In genomic region chr12:101671157-101671791, GRCh38 we compare ENCODE assay signal across 8 cellular contexts. TPM values are rescaled to one million over a fixed set of nuclear protein-coding genes. Genes with fewer than 3 reads are reported as not detected.
DNase-seq lines count a peak whose midpoint lies in the region; ATAC-seq and FAIRE-seq lines count a peak whose summit lies in the region.

No MANE protein-coding gene starts in this region.

- no peaks in the 10 kb centered on the region for H3K9me3 ChIP-seq in GM23248 (ENCODE audit: low read depth)

- DNase-seq in OCI-M1 (lab: John Stamatoyannopoulos, UW) (peak; percentile 72), germinal center (ENCODE audit: low spot score) (peak; percentile 46), GM23248 (no peak), frontal cortex (ENCODE audit: low spot score in 2 of 2) (no peak), NCI-H2196 treated with DMSO at 0.1 percent for 48 hours (lab: John Stamatoyannopoulos, UW; ENCODE audit: unreplicated experiment) (no peak)
- no peak for DNase-seq in effector CD4-positive, alpha-beta T cell

- H3K9ac ChIP-seq in GM23248: no peak overlapping the region

- no peak overlapping the region for H3K4me2 ChIP-seq in GM23248 (ENCODE audit: unreplicated experiment)

- 58 to 63% methylated on average over 6 of the region's 6 CpGs for WGBS in GM23248 (ENCODE audit: low coverage in 1 of 2, low lambda C conversion rate in 2 of 2, missing lambda C conversion rate in 2 of 2), 2 experiments

- ATAC-seq in GM18909 (IDR thresholded peaks at IDR 0.05; ENCODE audit: poor library complexity, unreplicated experiment) (peak; percentile 84), HG02798 (IDR thresholded peaks at IDR 0.05; ENCODE audit: poor library complexity, unreplicated experiment) (peak; percentile 66)

- no peaks in the 10 kb centered on the region for H3K36me3 ChIP-seq in GM23248 (ENCODE audit: low read depth)

- no peaks in the 10 kb centered on the region for H3K79me2 ChIP-seq in GM23248 (ENCODE audit: insufficient read depth)

- no peaks in the 10 kb centered on the region for H3K4me1 ChIP-seq in GM23248 (ENCODE audit: insufficient read depth)

- H3K27me3 ChIP-seq in GM23248 (replicated peaks; ENCODE audit: insufficient read depth): no peaks in the 10 kb centered on the region

- no peak for FAIRE-seq in frontal cortex (lab: Jason Lieb, UNC)

- no peaks in the 10 kb centered on the region for H3K9me2 ChIP-seq in GM23248 (ENCODE audit: insufficient read depth)

- H3F3A ChIP-seq in GM23248 (ENCODE audit: insufficient read depth): no peaks in the 10 kb centered on the region

- no peak overlapping the region for H2AFZ ChIP-seq in GM23248

- no peaks in the 10 kb centered on the region for H4K20me1 ChIP-seq in GM23248 (ENCODE audit: insufficient read depth)

- no peak overlapping the region for H3K27ac ChIP-seq in GM23248

- in situ Hi-C loops in GM23248 (cut with MboI): no loop called here

- H3K4me3 ChIP-seq in GM23248: no peak overlapping the region

RNA-seq across cellular contexts. Expression of gene CHPT1, which starts 26.2 kb away (rescaled TPM):
- total RNA-seq in GM23248 (2014; rRNA removed; shearing (Covaris generic)): 22.0 and 32.6 TPM in 2 replicates
- 35.4 and 38.5 TPM in 2 replicates for polyA plus RNA-seq in GM23248 (2016; fragmentation: Nextera tagmentation; extraction: Ambion mirVana)
- 24.5 TPM for total RNA-seq in frontal cortex

Comparison
In these comparisons a context has a peak if more than half of its experiments do, and no peak if none do; other contexts are left out.
1. DNase-seq: peak in OCI-M1 (single experiment) and germinal center (single experiment); none in GM23248 (single experiment), frontal cortex (0 of 2), NCI-H2196 treated with DMSO at 0.1 percent for 48 hours (single experiment) and effector CD4-positive, alpha-beta T cell (single experiment).